Comparison of ENCODE assay signal across 8 cellular contexts in genomic region chr12:38138225-38139221, GRCh38.
DNase-seq lines count a peak whose midpoint lies in the region; ATAC-seq and TF ChIP-seq lines count a peak whose summit lies in the region.

No MANE protein-coding gene starts in this region.

- H3K4me1 ChIP-seq in Caco-2, result peaks cover 4% of the 10 kb centered on the region; the same call in 1 of the 2 replicates
- no peaks in the 10 kb centered on the region for H3K4me1 ChIP-seq in cardiac muscle cell (ENCODE audit: low read depth)
- H3K4me1 ChIP-seq in urinary bladder (ENCODE audit: insufficient read depth), result no peaks in the 10 kb centered on the region

- no peak overlapping the region for H3K27ac Mint-ChIP-seq in Caco-2 (ENCODE audit: unreplicated experiment)
- H3K27ac Mint-ChIP-seq in activated naive CD8-positive, alpha-beta T cell treated with anti-CD3 and anti-CD28 coated beads, Interleukin-2, amount 10 ng/mL, durations not matched to agents 7 days and 5 days, result no peak overlapping the region

- H3K4me3 ChIP-seq in Caco-2 (ENCODE audit: low read depth, low read length) (peak overlapping the region; percentile 28), cardiac muscle cell (no peak overlapping the region), urinary bladder (ENCODE audit: low read depth, low read length) (peak overlapping the region; percentile 21)

- CTCF ChIA-PET in Caco-2 (lab: Charles Lee), result interaction anchor here (0.8 to 0.9 kb wide), 2 partner anchors 178 kb away, joined by 3 to 7 read pairs; partner anchors contain the start of gene ALG10B

- intact Hi-C loops in Caco-2 (cut with micrococcal nuclease; ENCODE audit: unreplicated experiment), result loop anchor here (1.0 to 2.0 kb wide), 4 partner anchors 80 to 964 kb away; partner anchors contain the start of gene ALG10B

- no peaks in the 10 kb centered on the region for H3K27me3 ChIP-seq in Caco-2 (replicated peaks; ENCODE audit: control insufficient read depth, insufficient read depth, low read length)
- H3K27me3 ChIP-seq in cardiac muscle cell, result no peaks in the 10 kb centered on the region

- peak; percentile 75 to 82 for DNase-seq in Caco-2
- DNase-seq in GM20000 (ENCODE audit: low spot score), result peak; percentile 63
- DNase-seq in SK-N-DZ (ENCODE audit: low spot score), result peak; percentile 73
- peak; percentile 54 for DNase-seq in activated naive CD8-positive, alpha-beta T cell treated with anti-CD3 and anti-CD28 coated beads, Interleukin-2, amount 10 ng/mL, durations not matched to agents 7 days and 5 days
- DNase-seq in cardiac muscle cell (ENCODE audit: low read depth in 1 of 2, low spot score in 1 of 2), result peak; percentile 21 to 72
- DNase-seq in pons (ENCODE audit: low spot score), result peak; percentile 77

- peak; percentile 91 to 94 for TF ChIP-seq CTCF in Caco-2 (IDR thresholded peaks at IDR 0.05; ENCODE audit: insufficient read depth in 1 of 2, low read depth in 1 of 2, low read length in 1 of 2, severe bottlenecking in 1 of 2, unreplicated experiment in 1 of 2)
- peak; percentile 83 for TF ChIP-seq CTCF in GM20000 (IDR thresholded peaks at IDR 0.05; ENCODE audit: extremely low read depth, missing control alignments)
- TF ChIP-seq CTCF in cardiac muscle cell (IDR thresholded peaks at IDR 0.05; ENCODE audit: low read depth, low read length), result peak; percentile 94

- WGBS in urinary bladder, result 11% methylated on average over 54 of the region's 54 CpGs

- TF ChIP-seq RAD21 in Ishikawa (IDR thresholded peaks at IDR 0.05; ENCODE audit: low read depth), result peak; percentile 97

- POLR2A ChIA-PET in Caco-2 (lab: Charles Lee), result interaction anchor here (0.6 kb wide), 1 partner anchor 31 kb away, joined by 3 read pairs; no protein-coding TSS in a partner anchor
- POLR2A ChIA-PET in activated naive CD8-positive, alpha-beta T cell treated with anti-CD3 and anti-CD28 coated beads, Interleukin-2, amount 10 ng/mL, durations not matched to agents 7 days and 5 days (lab: Charles Lee), result interaction anchor here (1.0 to 1.4 kb wide), 2 partner anchors 178 kb away, joined by 3 to 4 read pairs; partner anchors contain the start of gene ALG10B

- no peak; the same call in 1 of the 2 replicates for TF ChIP-seq EP300 in Ishikawa (IDR thresholded peaks at IDR 0.05; ENCODE audit: borderline replicate concordance)

- H3K27ac ChIP-seq in cardiac muscle cell (no peak overlapping the region), urinary bladder (ENCODE audit: low read depth) (no peak overlapping the region)

- H3K4me1 Mint-ChIP-seq in Caco-2 (ENCODE audit: low read depth, unreplicated experiment), result no peaks in the 10 kb centered on the region
- H3K4me1 Mint-ChIP-seq in activated naive CD8-positive, alpha-beta T cell treated with anti-CD3 and anti-CD28 coated beads, Interleukin-2, amount 10 ng/mL, durations not matched to agents 7 days and 5 days, result peaks cover 4% of the 10 kb centered on the region

- peak overlapping the region; percentile 72 for H3K4me3 Mint-ChIP-seq in Caco-2 (ENCODE audit: unreplicated experiment)
- peak overlapping the region; percentile 85 for H3K4me3 Mint-ChIP-seq in activated naive CD8-positive, alpha-beta T cell treated with anti-CD3 and anti-CD28 coated beads, Interleukin-2, amount 10 ng/mL, durations not matched to agents 7 days and 5 days

- BruUV-seq in Caco-2 (replicated peaks; lab: Mats Ljungman, UMichigan), result no TSS peak

- H3K36me3 ChIP-seq in Caco-2 (ENCODE audit: control insufficient read depth, insufficient read depth, low read length) (no peaks in the 10 kb centered on the region), cardiac muscle cell (no peaks in the 10 kb centered on the region), urinary bladder (ENCODE audit: insufficient read depth) (no peaks in the 10 kb centered on the region)

- H3K9me3 Mint-ChIP-seq in Caco-2 (ENCODE audit: unreplicated experiment), result peaks cover 10% of the 10 kb centered on the region
- H3K9me3 Mint-ChIP-seq in activated naive CD8-positive, alpha-beta T cell treated with anti-CD3 and anti-CD28 coated beads, Interleukin-2, amount 10 ng/mL, durations not matched to agents 7 days and 5 days, result no peaks in the 10 kb centered on the region

- H3K9me3 ChIP-seq in Caco-2 (no peaks in the 10 kb centered on the region), cardiac muscle cell (ENCODE audit: low read depth) (no peaks in the 10 kb centered on the region)

- no peaks in the 10 kb centered on the region for H3K36me3 Mint-ChIP-seq in Caco-2 (ENCODE audit: insufficient read depth, unreplicated experiment)
- H3K36me3 Mint-ChIP-seq in activated naive CD8-positive, alpha-beta T cell treated with anti-CD3 and anti-CD28 coated beads, Interleukin-2, amount 10 ng/mL, durations not matched to agents 7 days and 5 days, result no peaks in the 10 kb centered on the region

- ATAC-seq in activated naive CD8-positive, alpha-beta T cell treated with anti-CD3 and anti-CD28 coated beads, Interleukin-2, amount 10 ng/mL, durations not matched to agents 7 days and 5 days (ENCODE audit: low read depth), result peak; percentile 65

- peaks cover 3% of the 10 kb centered on the region for H3K27me3 Mint-ChIP-seq in Caco-2 (ENCODE audit: insufficient read depth, unreplicated experiment)
- no peaks in the 10 kb centered on the region for H3K27me3 Mint-ChIP-seq in activated naive CD8-positive, alpha-beta T cell treated with anti-CD3 and anti-CD28 coated beads, Interleukin-2, amount 10 ng/mL, durations not matched to agents 7 days and 5 days

TF ChIP-seq in Ishikawa, 13 proteins besides CTCF, POLR2A, EP300 and RAD21:
- peak; percentile 70; the same call in 1 of the 2 replicates for TF ChIP-seq ZBTB7A (IDR thresholded peaks at IDR 0.05; ENCODE audit: low read depth)
- TF ChIP-seq TCF12 (IDR thresholded peaks at IDR 0.05; ENCODE audit: low read depth), result peak; percentile 17; the same call in 1 of the 2 replicates
- peak; percentile 61; the same call in 1 of the 2 replicates for TF ChIP-seq TAF1 (IDR thresholded peaks at IDR 0.05; ENCODE audit: low read depth)
- no peak for TF ChIP-seq CEBPB (IDR thresholded peaks at IDR 0.05)
- peak; percentile 75 for TF ChIP-seq USF1 (IDR thresholded peaks at IDR 0.05)
- TF ChIP-seq TEAD4 (IDR thresholded peaks at IDR 0.05), result peak; percentile 35; the same call in 1 of the 2 replicates
- 0 out of 2 replicates have a peak, but pooled peaks have one; percentile 26 for TF ChIP-seq NFIC (IDR thresholded peaks at IDR 0.05)
- TF ChIP-seq CREB1 (IDR thresholded peaks at IDR 0.05; ENCODE audit: low read depth), result no peak
- TF ChIP-seq YY1 (IDR thresholded peaks at IDR 0.05; ENCODE audit: low read depth), result no peak
- TF ChIP-seq MAX (IDR thresholded peaks at IDR 0.05), result peak; percentile 65
- peak; percentile 84 for TF ChIP-seq EGR1 (IDR thresholded peaks at IDR 0.05)
- no peak for TF ChIP-seq REST (IDR thresholded peaks at IDR 0.05; ENCODE audit: low read depth)
